Comparison of ENCODE assay signal across 1 cellular context in genomic region chr5:179858586-179859427, GRCh38.
A peak's percentile ranks its signal among the peaks of the same experiment; 100 is the strongest.
TF ChIP-seq lines count a peak whose summit lies in the region.

TSS of gene MRNIP (minus strand) at chr5:179858817. CDS start at chr5:179858796, 21 bp downstream.

TF ChIP-seq in K562, 482 proteins besides CTCF, POLR2A, EP300 and RAD21 (continued from another document and continues in another):
- TF ChIP-seq EGR1 (conservative IDR thresholded peaks at IDR 0.05) (peak; percentile 88), TRIM24 (IDR thresholded peaks at IDR 0.05) (no peak), ZBTB17 (CRISPR knock-in tag; IDR thresholded peaks at IDR 0.05) (peak; percentile 54; the same call in 1 of the 2 replicates), ARID4B (CRISPR knock-in tag; IDR thresholded peaks at IDR 0.05) (peak; percentile 95), RBM14 (IDR thresholded peaks at IDR 0.05; ENCODE audit: borderline replicate concordance, insufficient read depth, low read depth, low read length) (no peak), DNMT1 (IDR thresholded peaks at IDR 0.05) (no peak), TSC22D4 (tag; IDR thresholded peaks at IDR 0.05) (no peak), KLF10 (CRISPR knock-in tag; IDR thresholded peaks at IDR 0.05) (no peak), ZSCAN32 (CRISPR knock-in tag; IDR thresholded peaks at IDR 0.05) (no peak), ZNF146 (CRISPR knock-in tag; IDR thresholded peaks at IDR 0.05; ENCODE audit: unreplicated experiment) (no peak), ZNF224 (CRISPR knock-in tag; IDR thresholded peaks at IDR 0.05) (no peak), RBM15 (IDR thresholded peaks at IDR 0.05; ENCODE audit: insufficient read depth, low read length) (no peak), OTX1 (CRISPR knock-in tag; IDR thresholded peaks at IDR 0.05) (peak; percentile 47; the same call in 1 of the 2 replicates), NUFIP1 (IDR thresholded peaks at IDR 0.05; ENCODE audit: partially characterized antibody) (no peak), SREBF1 (IDR thresholded peaks at IDR 0.05; ENCODE audit: borderline replicate concordance, low read depth, low read length) (no peak), SUPT5H (IDR thresholded peaks at IDR 0.05) (peak; percentile 77), SMARCC2 (IDR thresholded peaks at IDR 0.05; ENCODE audit: low read depth) (no peak), ZBTB33 (CRISPR knock-in tag; IDR thresholded peaks at IDR 0.05) (peak; percentile 75), ZBTB5 (IDR thresholded peaks at IDR 0.05) (no peak), MAFG (tag; conservative IDR thresholded peaks at IDR 0.05) (no peak), ARNT (IDR thresholded peaks at IDR 0.05) (no peak), U2AF2 (optimal IDR thresholded peaks at IDR 0.05; ENCODE audit: low read depth, low read length) (no peak), FOXP4 (CRISPR knock-in tag; IDR thresholded peaks at IDR 0.05; ENCODE audit: borderline replicate concordance) (peak; percentile 79; the same call in 1 of the 2 replicates), IRF2 (CRISPR knock-in tag; IDR thresholded peaks at IDR 0.05) (no peak), E2F5 (CRISPR knock-in tag; IDR thresholded peaks at IDR 0.05) (0 out of 2 replicates have a peak, but pooled peaks have one; percentile 26), DACH1 (IDR thresholded peaks at IDR 0.05; ENCODE audit: partially characterized antibody) (no peak), POLR3G (IDR thresholded peaks at IDR 0.05; ENCODE audit: extremely low read depth, insufficient read length, insufficient replicate concordance) (no peak), THAP7 (CRISPR knock-in tag; IDR thresholded peaks at IDR 0.05) (no peak), ZNF23 (CRISPR knock-in tag; IDR thresholded peaks at IDR 0.05) (no peak), NFIX (CRISPR knock-in tag; IDR thresholded peaks at IDR 0.05; ENCODE audit: low read depth) (no peak), RUNX1 (IDR thresholded peaks at IDR 0.05; ENCODE audit: low read depth) (no peak), TFAP4 (CRISPR knock-in tag; IDR thresholded peaks at IDR 0.05; ENCODE audit: borderline replicate concordance) (peak; percentile 71), KDM1A (IDR thresholded peaks at IDR 0.05) (no peak), CHD4 (IDR thresholded peaks at IDR 0.05; ENCODE audit: insufficient read depth, insufficient replicate concordance, low read depth, low read length, poor library complexity, severe bottlenecking) (no peak), SIN3A (IDR thresholded peaks at IDR 0.05; ENCODE audit: borderline replicate concordance in 2 of 2, control insufficient read depth in 1 of 2, low read depth in 2 of 2, low read length in 2 of 2) (peak in 1 of 2 experiments; percentile 95; a peak in 3 of 4 replicates), HNRNPH1 (optimal IDR thresholded peaks at IDR 0.05; ENCODE audit: low read depth, low read length) (no peak), POLR2AphosphoS2 (IDR thresholded peaks at IDR 0.05; ENCODE audit: low read length) (peak; percentile 59; the same call in 1 of the 2 replicates), STAG1 (CRISPR knock-in tag; IDR thresholded peaks at IDR 0.05; ENCODE audit: borderline replicate concordance) (peak; percentile 43; the same call in 1 of the 2 replicates), ZNF324 (CRISPR knock-in tag; IDR thresholded peaks at IDR 0.05) (no peak), HMG20A (CRISPR knock-in tag; conservative IDR thresholded peaks at IDR 0.05) (no peak), ZNF133 (CRISPR knock-in tag; IDR thresholded peaks at IDR 0.05) (no peak), THRB (CRISPR knock-in tag; conservative IDR thresholded peaks at IDR 0.05) (no peak), BCL6 (CRISPR knock-in tag; IDR thresholded peaks at IDR 0.05) (no peak), ZNF584 (CRISPR knock-in tag; IDR thresholded peaks at IDR 0.05; ENCODE audit: low read depth) (no peak), ZFP30 (CRISPR knock-in tag; IDR thresholded peaks at IDR 0.05; ENCODE audit: borderline replicate concordance) (no peak), SMAD3 (CRISPR knock-in tag; conservative IDR thresholded peaks at IDR 0.05) (no peak), GTF2E2 (tag; IDR thresholded peaks at IDR 0.05) (no peak), CBX2 (IDR thresholded peaks at IDR 0.05; ENCODE audit: insufficient read depth, low read length, poor library complexity, severe bottlenecking) (no peak), MAFF (IDR thresholded peaks at IDR 0.05; ENCODE audit: low read length) (no peak), E4F1 (CRISPR knock-in tag; IDR thresholded peaks at IDR 0.05; ENCODE audit: borderline replicate concordance) (no peak), ZNF212 (CRISPR knock-in tag; IDR thresholded peaks at IDR 0.05) (no peak)
